18 cellular contexts compared by ENCODE assay signal in genomic region chr4:8082517-8083055, GRCh38.
"Had no signal": no experiment of that assay in that cellular context is flagged by ENCODE, and none has a peak within 500 bp of the region (broad histone marks: within the 10 kb centered on the region; RNA-seq: fewer than 3 reads in every experiment).

No MANE protein-coding gene starts in this region.

- H3K4me2 ChIP-seq: neural progenitor cell had no signal

- H3K27ac ChIP-seq: epithelial cell of prostate, heart right ventricle, neural progenitor cell, ovary, tibial nerve, vagina, VCaP had no signal

- ATAC-seq: activated CD8-positive, alpha-beta memory T cell treated with anti-CD3 and anti-CD28 coated beads, Interleukin-2, amount 10 ng/mL, durations not matched to agents 7 days and 5 days; effector memory CD8-positive, alpha-beta T cell; heart right ventricle; left colon; stimulated activated memory B cell treated with anti-CD40 and anti-IgM and Interleukin-4, amounts not matched to agents 10 μg/mL and 1 μg/mL and 100 μg/mL, for 72 hours had no signal

- H3K9ac ChIP-seq: neural progenitor cell had no signal

- H3K4me3 ChIP-seq: heart right ventricle, lung, neural progenitor cell, ovary, tibial nerve, vagina had no signal

- H3K36me3 ChIP-seq: heart right ventricle, neural progenitor cell, ovary, vagina had no signal

- H2AFZ ChIP-seq: neural progenitor cell had no signal

- H3K27me3 ChIP-seq: neural progenitor cell, ovary, tibial nerve, vagina had no signal

- DNase-seq: activated CD4-positive, alpha-beta memory T cell treated with anti-CD3 and anti-CD28 coated beads for 36 hours; activated CD8-positive, alpha-beta memory T cell treated with anti-CD3 and anti-CD28 coated beads, Interleukin-2, amount 10 ng/mL, durations not matched to agents 7 days and 5 days; activated naive CD4-positive, alpha-beta T cell treated with anti-CD3 and anti-CD28 coated beads, Interleukin-2, amount 10 ng/mL, durations not matched to agents 7 days and 5 days; activated T-cell treated with anti-CD3 and anti-CD28 coated beads, Interleukin-2, amount 50 U/mL, for 1 hour; effector memory CD8-positive, alpha-beta T cell; heart right ventricle; left colon; naive B cell; ovary; stimulated activated CD4-positive, alpha-beta T cell treated with anti-CD3 and anti-CD28 coated beads, Interleukin-2, amount 100 ng/mL, for 48 hours; T-helper 1 cell had no signal

- H3K9me3 ChIP-seq: heart right ventricle, ovary, tibial nerve, vagina had no signal

- H3K4me1 ChIP-seq: vagina had no signal
